Comparison of ENCODE assay signal across 8 cellular contexts in the genomic region with DNA sequence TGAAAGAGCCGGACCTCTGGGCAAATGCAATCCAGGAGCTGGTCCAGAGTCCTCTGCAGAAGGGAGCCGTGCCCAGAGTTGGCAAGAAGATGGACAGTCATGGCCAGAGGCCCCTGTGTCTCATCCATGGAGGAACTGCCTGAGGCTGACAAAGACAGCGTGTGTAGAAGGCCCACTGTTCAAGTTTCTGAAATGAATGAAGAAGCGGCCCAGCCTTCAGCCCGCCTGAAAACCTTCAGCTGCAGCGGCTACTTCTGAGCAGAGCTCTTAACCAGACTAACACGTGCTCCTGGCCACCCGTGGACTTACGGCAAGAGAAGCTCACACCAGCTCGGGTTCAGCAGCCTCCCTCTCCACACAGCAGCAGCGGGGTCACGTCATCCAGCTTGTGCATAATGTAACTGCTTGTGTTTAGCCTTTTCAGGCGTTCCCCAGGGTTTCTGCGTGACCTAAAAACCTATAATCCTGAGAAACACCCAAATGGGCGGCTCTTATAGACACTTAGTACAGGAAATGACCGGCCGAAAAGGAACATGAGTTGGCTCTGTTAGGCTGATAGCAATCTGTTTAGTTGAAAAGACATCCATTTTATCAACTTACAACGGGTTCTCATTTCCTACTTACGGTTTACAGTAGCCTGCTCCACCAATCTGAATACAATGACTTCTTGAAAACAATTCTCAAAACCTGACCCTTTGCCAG. TPM values are rescaled to one million over a fixed set of nuclear protein-coding genes. Genes with fewer than 3 reads are reported as not detected.
DNase-seq lines count a peak whose midpoint lies in the region; ATAC-seq, FAIRE-seq and TF ChIP-seq lines count a peak whose summit lies in the region.

A gene with protein sequence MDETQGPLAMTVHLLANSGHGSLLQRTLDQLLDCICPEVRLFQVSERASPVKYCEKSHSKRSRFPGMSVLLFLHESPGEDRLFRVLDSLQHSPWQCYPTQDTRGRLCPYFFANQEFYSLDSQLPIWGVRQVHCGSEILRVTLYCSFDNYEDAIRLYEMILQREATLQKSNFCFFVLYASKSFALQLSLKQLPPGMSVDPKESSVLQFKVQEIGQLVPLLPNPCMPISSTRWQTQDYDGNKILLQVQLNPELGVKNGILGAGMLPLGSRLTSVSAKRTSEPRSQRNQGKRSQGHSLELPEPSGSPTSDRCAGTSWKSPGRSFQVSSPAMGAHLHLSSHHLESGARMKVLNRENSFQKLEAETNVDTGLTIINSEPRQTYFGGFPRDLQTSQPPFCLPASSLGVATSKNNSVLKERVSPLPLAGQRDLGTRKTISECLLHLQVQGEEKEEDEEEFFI (minus strand): TSS at position 467 of the 702 bp plus-strand sequence. CDS start 339 bp downstream, at position 128.

- dilution Hi-C loops in endothelial cell of umbilical vein (cut with MboI; ENCODE audit: extremely low pct_ligation_motif_present, low sequenced_read_pairs) = no loop called here

- CTCF ChIA-PET in AG04450 (lab: Charles Lee) = no interaction called here
- CTCF ChIA-PET in endothelial cell of umbilical vein (lab: Charles Lee) = interaction anchor here (0.8 to 6.3 kb wide), 11 partner anchors 9 to 249 kb away, joined by 3 to 78 read pairs (median 5); a partner anchor contains a TSS

- TSS peak; percentile 43 for BruUV-seq in endothelial cell of umbilical vein (replicated peaks; lab: Mats Ljungman, UMichigan)

- H3K4me1 Mint-ChIP-seq in naive thymus-derived CD8-positive, alpha-beta T cell = peaks cover 1 to 16% (median 13%) of the 10 kb centered on the region in 4 donors

- H3K27ac ChIP-seq in AG04450 (ENCODE audit: low read depth, low read length) (no peak within 1 kb of the TSS), endothelial cell of umbilical vein (ENCODE audit: insufficient read depth, low read depth, low read length) (peak within 1 kb of the TSS; percentile 98), thymus (ENCODE audit: low read depth) (peak within 1 kb of the TSS; percentile 31)

- no peak within 1 kb of the TSS for H2AFZ ChIP-seq in endothelial cell of umbilical vein (ENCODE audit: low read depth, low read length)

- peak within 1 kb of the TSS; percentile 90 for H3K4me2 ChIP-seq in endothelial cell of umbilical vein (ENCODE audit: insufficient read depth, low read length)

- no peaks in the 10 kb centered on the region; the same call in 1 of the 2 replicates for H3K9me3 ChIP-seq in AG04450 (ENCODE audit: control insufficient read depth, insufficient read depth, low read length)
- H3K9me3 ChIP-seq in endothelial cell of umbilical vein (replicated peaks; ENCODE audit: control insufficient read depth, insufficient read depth, low read length) = no peaks in the 10 kb centered on the region
- H3K9me3 ChIP-seq in thymus (ENCODE audit: control insufficient read depth) = no peaks in the 10 kb centered on the region

- peak; percentile 15 for DNase-seq in AG04450 (ENCODE audit: low read depth, low spot score)
- peak; percentile 99 for DNase-seq in endothelial cell of umbilical vein (ENCODE audit: low read depth, low spot score)
- DNase-seq in naive thymus-derived CD8-positive, alpha-beta T cell = peak in 7 of 10 donors; percentile 2 to 42 (median 22)
- no peak for DNase-seq in NCI-H526 treated with DMSO at 0.1 percent for 48 hours (lab: John Stamatoyannopoulos, UW)
- no peak for DNase-seq in NCI-H2196 (lab: John Stamatoyannopoulos, UW; ENCODE audit: unreplicated experiment)

- no peaks in the 10 kb centered on the region for H3K9me3 Mint-ChIP-seq in naive thymus-derived CD8-positive, alpha-beta T cell

- H3K4me1 ChIP-seq in endothelial cell of umbilical vein (ENCODE audit: control insufficient read depth, extremely low read depth, insufficient read depth, low read length) (peaks cover 28% of the 10 kb centered on the region), thymus (ENCODE audit: control insufficient read depth, insufficient read depth, low read length) (peaks cover 2% of the 10 kb centered on the region)

- intact Hi-C loops in endothelial cell of umbilical vein (cut with micrococcal nuclease) = loop anchor here (1.0 to 10.0 kb wide), 10 partner anchors 16 to 1747 kb away; a partner anchor contains a TSS

- no peaks in the 10 kb centered on the region for H3K9me1 ChIP-seq in endothelial cell of umbilical vein (replicated peaks; ENCODE audit: control insufficient read depth, extremely low read depth, insufficient read depth, low read length)

- TF ChIP-seq CTCF in AG04450 (IDR thresholded peaks at IDR 0.05; ENCODE audit: low read depth, low read length) (no peak), endothelial cell of umbilical vein (IDR thresholded peaks at IDR 0.05; ENCODE audit: extremely low read depth in 1 of 2, insufficient read depth in 1 of 2, low read depth in 1 of 2, low read length in 2 of 2) (no peak)

- H3K36me3 ChIP-seq in endothelial cell of umbilical vein (ENCODE audit: control insufficient read depth in 2 of 2, extremely low read depth in 1 of 2, insufficient read depth in 2 of 2, low read length in 2 of 2) (peaks cover 0 to 3% of the 10 kb centered on the region in 2 experiments), thymus (ENCODE audit: control insufficient read depth, insufficient read depth) (no peaks in the 10 kb centered on the region)

- peaks cover 7% of the 10 kb centered on the region for H4K20me1 ChIP-seq in endothelial cell of umbilical vein (replicated peaks; ENCODE audit: control insufficient read depth, extremely low read depth, insufficient read depth, low read length)

- TF ChIP-seq POLR2A in endothelial cell of umbilical vein (IDR thresholded peaks at IDR 0.05; ENCODE audit: low read depth, low read length) = peak; percentile 96

- peak; percentile 98 for FAIRE-seq in endothelial cell of umbilical vein (lab: Jason Lieb, UNC)

- no peak within 1 kb of the TSS for H3K4me3 ChIP-seq in AG04450 (ENCODE audit: low read depth, low read length)
- H3K4me3 ChIP-seq in endothelial cell of umbilical vein (replicated peaks in 1 of 3; ENCODE audit: insufficient read depth in 1 of 3, low read depth in 1 of 3, low read length in 3 of 3) = peak within 1 kb of the TSS; percentile 33 to 90 (median 75)
- H3K4me3 ChIP-seq in thymus (ENCODE audit: low read length) = peak within 1 kb of the TSS; percentile 51

- H3K27me3 ChIP-seq in AG04450 (ENCODE audit: control insufficient read depth, insufficient read depth, low read length) (no peaks in the 10 kb centered on the region), endothelial cell of umbilical vein (ENCODE audit: control insufficient read depth in 2 of 2, insufficient read depth in 2 of 2, low read length in 2 of 2) (no peaks in the 10 kb centered on the region), thymus (ENCODE audit: control insufficient read depth, insufficient read depth) (no peaks in the 10 kb centered on the region)

- H3K4me3 Mint-ChIP-seq in naive thymus-derived CD8-positive, alpha-beta T cell = peak within 1 kb of the TSS; percentile 65 to 80 (median 77)

- ATAC-seq in HG02610 (IDR thresholded peaks at IDR 0.05; ENCODE audit: unreplicated experiment) = peak; percentile 60
- ATAC-seq in activated CD4-positive, CD25-positive, alpha-beta regulatory T cell treated with anti-CD3 and anti-CD28 coated beads, Interleukin-2, amount 50 U/mL, for 24 hours = peak; percentile 66 to 81
- ATAC-seq in naive thymus-derived CD8-positive, alpha-beta T cell = peak; percentile 66 to 74

- no peaks in the 10 kb centered on the region for H3K36me3 Mint-ChIP-seq in naive thymus-derived CD8-positive, alpha-beta T cell

- peak within 1 kb of the TSS in 7 of 10 donors; percentile 38 to 81 (median 66) for H3K27ac Mint-ChIP-seq in naive thymus-derived CD8-positive, alpha-beta T cell

- H3K79me2 ChIP-seq in endothelial cell of umbilical vein (ENCODE audit: control insufficient read depth, insufficient read depth, low read length) = peaks cover 49% of the 10 kb centered on the region

- 7% methylated on average over 19 of the region's 19 CpGs for WGBS in thymus

- POLR2A ChIA-PET in AG04450 (lab: Yijun Ruan, JAX) = interaction anchor here (0.6 kb wide), 1 partner anchor 288 kb away, joined by 3 read pairs; no protein-coding TSS in a partner anchor
- POLR2A ChIA-PET in endothelial cell of umbilical vein (lab: Charles Lee) = interaction anchor here (0.5 to 2.0 kb wide), 6 partner anchors 15 to 462 kb away, joined by 3 to 11 read pairs (median 6); a partner anchor contains a TSS
- POLR2A ChIA-PET in naive thymus-derived CD8-positive, alpha-beta T cell (lab: Charles Lee) = no interaction called here

- H3K9ac ChIP-seq in endothelial cell of umbilical vein (replicated peaks; ENCODE audit: extremely low read depth, insufficient read depth, low read length) = peak within 1 kb of the TSS; percentile 100

- peaks cover 0 to 12% (median 4%) of the 10 kb centered on the region in 5 donors for H3K27me3 Mint-ChIP-seq in naive thymus-derived CD8-positive, alpha-beta T cell

TF ChIP-seq in endothelial cell of umbilical vein, 7 proteins besides CTCF, POLR2A, EP300 and RAD21 (continues in another document):
- TF ChIP-seq JUN (IDR thresholded peaks at IDR 0.05; ENCODE audit: borderline replicate concordance, insufficient read depth, insufficient read length, low read depth) (peak; percentile 82), POLR2AphosphoS5 (IDR thresholded peaks at IDR 0.05; ENCODE audit: insufficient read depth, low read depth, low read length) (peak; percentile 91), MYC (IDR thresholded peaks at IDR 0.05; ENCODE audit: low read depth, low read length) (no peak), EZH2 (IDR thresholded peaks at IDR 0.05; ENCODE audit: borderline replicate concordance, low read depth, low read length, severe bottlenecking) (no peak), GATA2 (IDR thresholded peaks at IDR 0.05; ENCODE audit: insufficient read depth, insufficient read length, low read depth, low read length) (peak; percentile 100)
- TF ChIP-seq, protein P1, sequence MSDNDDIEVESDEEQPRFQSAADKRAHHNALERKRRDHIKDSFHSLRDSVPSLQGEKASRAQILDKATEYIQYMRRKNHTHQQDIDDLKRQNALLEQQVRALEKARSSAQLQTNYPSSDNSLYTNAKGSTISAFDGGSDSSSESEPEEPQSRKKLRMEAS (IDR thresholded peaks at IDR 0.05; ENCODE audit: insufficient read depth, insufficient read length) = peak; percentile 93

RNA-seq across cellular contexts. Expression of the gene that starts here (rescaled TPM):
- polyA plus RNA-seq in AG04450 (2011; rRNA removed) (not detected in 2 replicates), endothelial cell of umbilical vein (91.7 and 119 TPM in 2 replicates), thymus (1.4 TPM)
- not detected in 2 replicates for polyA minus RNA-seq in AG04450 (2011; rRNA and poly(A)+ RNA removed)
- total RNA-seq in endothelial cell of umbilical vein = 81.4 and 82.0 TPM in 2 replicates
- 92.1 and 97.9 TPM in 2 replicates for polyA plus RNA-seq in endothelial cell of umbilical vein (2011; cell fraction: cytosol; rRNA removed)
- polyA plus RNA-seq in endothelial cell of umbilical vein (2011; cell fraction: nucleus; rRNA removed) = 146 and 167 TPM in 2 replicates
- 72.5 and 82.2 TPM in 2 replicates for polyA plus RNA-seq in endothelial cell of umbilical vein (2012)
- 291 and 351 TPM in 2 replicates for polyA minus RNA-seq in endothelial cell of umbilical vein
- not detected for polyA minus RNA-seq in endothelial cell of umbilical vein (2011; cell fraction: cytosol; rRNA and poly(A)+ RNA removed)
- polyA minus RNA-seq in endothelial cell of umbilical vein (2011; cell fraction: nucleus; rRNA and poly(A)+ RNA removed) = 376 and 437 TPM in 2 replicates
- total RNA-seq in naive thymus-derived CD8-positive, alpha-beta T cell = not detected
- polyA plus RNA-seq in naive thymus-derived CD8-positive, alpha-beta T cell = under 1 TPM in 2 of 3 donors, not detected in 1; 0.14 to 0.18 TPM

Comparison
In these comparisons a context has a peak if more than half of its experiments do, and no peak if none do; other contexts are left out.
1. RNA of the gene that starts here (total RNA-seq): 81.4 to 82.0 TPM in endothelial cell of umbilical vein; not detected in naive thymus-derived CD8-positive, alpha-beta T cell; every median in the first group is over 10 times any median in the second.
2. RNA of the gene that starts here (polyA plus RNA-seq): 72.5 to 167 TPM in endothelial cell of umbilical vein; 1.4 TPM in thymus (single experiment), 0.14 to 0.18 TPM in naive thymus-derived CD8-positive, alpha-beta T cell and not detected in AG04450; every median in the first group is over 10 times any median in the second.
3. Peak in DNase-seq in AG04450; RNA of the gene not detected or under 1 TPM.
4. Peak in DNase-seq and ATAC-seq in naive thymus-derived CD8-positive, alpha-beta T cell; RNA of the gene not detected or under 1 TPM.
5. Peak in every context shown above with its lines, with median percentiles within 50 percentile points of each other: ATAC-seq.